In genomic region chr3:106025151-106025722, GRCh38 we compare ENCODE assay signal across 1 cellular context.
TF ChIP-seq lines count a peak whose summit lies in the region.

No MANE protein-coding gene starts in this region.

TF ChIP-seq in H1, 55 proteins besides CTCF, POLR2A, EP300 and RAD21:
- TF ChIP-seq SP4 (IDR thresholded peaks at IDR 0.05; ENCODE audit: low read length) (no peak), SIRT6 (IDR thresholded peaks at IDR 0.05; ENCODE audit: low read length) (no peak), POU5F1 (IDR thresholded peaks at IDR 0.05; ENCODE audit: low read depth, low read length) (no peak), CEBPB (IDR thresholded peaks at IDR 0.05; ENCODE audit: low read depth, low read length) (no peak), SIX5 (IDR thresholded peaks at IDR 0.05; ENCODE audit: low read depth, low read length) (no peak), ZNF274 (IDR thresholded peaks at IDR 0.05; ENCODE audit: borderline replicate concordance, extremely low read depth, low read length) (no peak), YY1 (IDR thresholded peaks at IDR 0.05; ENCODE audit: low read depth, low read length) (no peak), JUN (IDR thresholded peaks at IDR 0.05; ENCODE audit: low read depth, low read length) (no peak)
